Comparison of ENCODE assay signal across 2 cellular contexts in genomic region chr3:148466143-148466542, GRCh38.
TF ChIP-seq lines count a peak whose summit lies in the region.

No MANE protein-coding gene starts in this region.

TF ChIP-seq in SK-N-SH, 30 proteins besides CTCF, POLR2A, EP300 and RAD21 (continued from another document):
- TF ChIP-seq, protein P1, sequence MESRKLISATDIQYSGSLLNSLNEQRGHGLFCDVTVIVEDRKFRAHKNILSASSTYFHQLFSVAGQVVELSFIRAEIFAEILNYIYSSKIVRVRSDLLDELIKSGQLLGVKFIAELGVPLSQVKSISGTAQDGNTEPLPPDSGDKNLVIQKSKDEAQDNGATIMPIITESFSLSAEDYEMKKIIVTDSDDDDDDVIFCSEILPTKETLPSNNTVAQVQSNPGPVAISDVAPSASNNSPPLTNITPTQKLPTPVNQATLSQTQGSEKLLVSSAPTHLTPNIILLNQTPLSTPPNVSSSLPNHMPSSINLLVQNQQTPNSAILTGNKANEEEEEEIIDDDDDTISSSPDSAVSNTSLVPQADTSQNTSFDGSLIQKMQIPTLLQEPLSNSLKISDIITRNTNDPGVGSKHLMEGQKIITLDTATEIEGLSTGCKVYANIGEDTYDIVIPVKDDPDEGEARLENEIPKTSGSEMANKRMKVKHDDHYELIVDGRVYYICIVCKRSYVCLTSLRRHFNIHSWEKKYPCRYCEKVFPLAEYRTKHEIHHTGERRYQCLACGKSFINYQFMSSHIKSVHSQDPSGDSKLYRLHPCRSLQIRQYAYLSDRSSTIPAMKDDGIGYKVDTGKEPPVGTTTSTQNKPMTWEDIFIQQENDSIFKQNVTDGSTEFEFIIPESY (IDR thresholded peaks at IDR 0.05; ENCODE audit: borderline replicate concordance, low read depth): no peak
- no peak for TF ChIP-seq RXRA (IDR thresholded peaks at IDR 0.05; ENCODE audit: borderline replicate concordance, low read depth)
- TF ChIP-seq FOXJ3 (CRISPR knock-in tag; IDR thresholded peaks at IDR 0.05): no peak
- TF ChIP-seq SIN3A (IDR thresholded peaks at IDR 0.05; ENCODE audit: borderline replicate concordance, low read depth, low read length): no peak
- no peak for TF ChIP-seq NRF1 (IDR thresholded peaks at IDR 0.05; ENCODE audit: low read depth, low read length)
- no peak for TF ChIP-seq MXI1 (IDR thresholded peaks at IDR 0.05; ENCODE audit: low read depth, low read length)
- no peak for TF ChIP-seq TCF12 (IDR thresholded peaks at IDR 0.05)
- no peak for TF ChIP-seq ELF1 (IDR thresholded peaks at IDR 0.05)
- no peak for TF ChIP-seq TAF1 (IDR thresholded peaks at IDR 0.05; ENCODE audit: borderline replicate concordance, low read depth, low read length)
TF ChIP-seq in SK-N-SH: peak in this region for 0.

TF ChIP-seq in SK-N-SH treated with all-trans-retinoic acid at 6 μM for 48 hours, 23 proteins besides CTCF, POLR2A, EP300 and RAD21 (continued from another document):
- TF ChIP-seq ZNF70 (CRISPR knock-in tag; IDR thresholded peaks at IDR 0.05) (no peak), CREB5 (CRISPR knock-in tag; IDR thresholded peaks at IDR 0.05; ENCODE audit: low read depth) (no peak), TOX (CRISPR knock-in tag; IDR thresholded peaks at IDR 0.05; ENCODE audit: borderline replicate concordance) (no peak)
- TF ChIP-seq, protein P2, sequence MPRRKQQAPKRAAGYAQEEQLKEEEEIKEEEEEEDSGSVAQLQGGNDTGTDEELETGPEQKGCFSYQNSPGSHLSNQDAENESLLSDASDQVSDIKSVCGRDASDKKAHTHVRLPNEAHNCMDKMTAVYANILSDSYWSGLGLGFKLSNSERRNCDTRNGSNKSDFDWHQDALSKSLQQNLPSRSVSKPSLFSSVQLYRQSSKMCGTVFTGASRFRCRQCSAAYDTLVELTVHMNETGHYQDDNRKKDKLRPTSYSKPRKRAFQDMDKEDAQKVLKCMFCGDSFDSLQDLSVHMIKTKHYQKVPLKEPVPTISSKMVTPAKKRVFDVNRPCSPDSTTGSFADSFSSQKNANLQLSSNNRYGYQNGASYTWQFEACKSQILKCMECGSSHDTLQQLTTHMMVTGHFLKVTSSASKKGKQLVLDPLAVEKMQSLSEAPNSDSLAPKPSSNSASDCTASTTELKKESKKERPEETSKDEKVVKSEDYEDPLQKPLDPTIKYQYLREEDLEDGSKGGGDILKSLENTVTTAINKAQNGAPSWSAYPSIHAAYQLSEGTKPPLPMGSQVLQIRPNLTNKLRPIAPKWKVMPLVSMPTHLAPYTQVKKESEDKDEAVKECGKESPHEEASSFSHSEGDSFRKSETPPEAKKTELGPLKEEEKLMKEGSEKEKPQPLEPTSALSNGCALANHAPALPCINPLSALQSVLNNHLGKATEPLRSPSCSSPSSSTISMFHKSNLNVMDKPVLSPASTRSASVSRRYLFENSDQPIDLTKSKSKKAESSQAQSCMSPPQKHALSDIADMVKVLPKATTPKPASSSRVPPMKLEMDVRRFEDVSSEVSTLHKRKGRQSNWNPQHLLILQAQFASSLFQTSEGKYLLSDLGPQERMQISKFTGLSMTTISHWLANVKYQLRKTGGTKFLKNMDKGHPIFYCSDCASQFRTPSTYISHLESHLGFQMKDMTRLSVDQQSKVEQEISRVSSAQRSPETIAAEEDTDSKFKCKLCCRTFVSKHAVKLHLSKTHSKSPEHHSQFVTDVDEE (CRISPR knock-in tag; IDR thresholded peaks at IDR 0.05): no peak
